In the genomic region with DNA sequence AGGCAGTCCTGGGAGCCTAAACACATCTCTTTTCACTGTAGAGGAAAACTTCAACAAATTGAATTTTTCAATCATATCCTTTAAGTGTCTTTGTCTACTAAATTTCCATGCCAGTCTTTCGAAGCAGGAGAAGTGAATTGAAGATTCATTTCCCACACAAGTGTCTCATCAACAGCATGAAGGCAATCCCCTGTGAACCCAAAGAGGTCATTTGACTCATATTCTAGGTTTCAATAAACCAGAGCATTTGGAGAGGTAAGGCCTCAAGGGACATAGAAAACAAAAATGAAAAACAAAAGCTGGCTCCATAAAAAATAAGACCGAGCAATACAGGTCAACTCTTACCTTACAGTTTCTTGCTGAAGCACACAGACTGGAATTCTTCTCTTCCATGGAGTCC, we compare ENCODE assay signal across 11 cellular contexts.
DNase-seq lines count a peak whose midpoint lies in the region; ATAC-seq and TF ChIP-seq lines count a peak whose summit lies in the region.
"Had no signal": no experiment of that assay in that cellular context is flagged by ENCODE, and none has a peak within 500 bp of the region (broad histone marks: within the 10 kb centered on the region; RNA-seq: fewer than 3 reads in every experiment).

No MANE protein-coding gene starts in this region.

- TF ChIP-seq CTCF in GM10266 (IDR thresholded peaks at IDR 0.05; ENCODE audit: control insufficient read depth, insufficient read depth, low read depth, missing control alignments) (no peak), spleen (IDR thresholded peaks at IDR 0.05 in 8 of 11, conservative IDR thresholded peaks at IDR 0.05 in 3 of 11) (no peak), upper lobe of right lung (IDR thresholded peaks at IDR 0.05) (no peak)

- H3K4me3 ChIP-seq in spleen (no peak overlapping the region), upper lobe of right lung (no peak overlapping the region)

- no peaks in the 10 kb centered on the region for H3K36me3 ChIP-seq in spleen
- H3K36me3 ChIP-seq in upper lobe of right lung, result no peaks in the 10 kb centered on the region

- no peak for TF ChIP-seq POLR2A in spleen (IDR thresholded peaks at IDR 0.05)

- intact Hi-C loops in spleen (cut with DNase I; ENCODE audit: low total_unique reads) (no loop called here), upper lobe of right lung (cut with DNase I) (no loop called here)

- WGBS in spleen, 5 donors, result 66 to 84% (median 81%) methylated on average over 2 of the region's 2 CpGs

- DNase-seq in GM10266 (ENCODE audit: extremely low spot score) (peak; percentile 30), NK-92 (lab: John Stamatoyannopoulos, UW; ENCODE audit: unreplicated experiment) (no peak), COLO829 (ENCODE audit: low spot score) (no peak), spleen (no peak), upper lobe of right lung (no peak)
- DNase-seq: activated CD4-positive, alpha-beta T cell treated with anti-CD3 and anti-CD28 coated beads for 1 hour; naive B cell; NCI-H69 had no signal

- ATAC-seq in GM18873 (IDR thresholded peaks at IDR 0.05; ENCODE audit: low FRiP score, unreplicated experiment) (peak; percentile 69), GM21825 (IDR thresholded peaks at IDR 0.05; ENCODE audit: unreplicated experiment) (peak; percentile 61), HG03280 (IDR thresholded peaks at IDR 0.05; ENCODE audit: unreplicated experiment) (peak; percentile 64), upper lobe of right lung (no peak)

- H3K27ac ChIP-seq in spleen, result no peak overlapping the region
- H3K27ac ChIP-seq in upper lobe of right lung, result no peak overlapping the region

- H3K4me1 ChIP-seq in spleen, result no peaks in the 10 kb centered on the region
- H3K4me1 ChIP-seq in upper lobe of right lung, result no peaks in the 10 kb centered on the region

- H3K9me3 ChIP-seq in spleen (no peaks in the 10 kb centered on the region), upper lobe of right lung (no peaks in the 10 kb centered on the region)

- H3K27me3 ChIP-seq in spleen (replicated peaks in 1 of 7) (no peaks in the 10 kb centered on the region), upper lobe of right lung (no peaks in the 10 kb centered on the region)
